ENCODE assay signal across 8 cellular contexts in the genomic region with DNA sequence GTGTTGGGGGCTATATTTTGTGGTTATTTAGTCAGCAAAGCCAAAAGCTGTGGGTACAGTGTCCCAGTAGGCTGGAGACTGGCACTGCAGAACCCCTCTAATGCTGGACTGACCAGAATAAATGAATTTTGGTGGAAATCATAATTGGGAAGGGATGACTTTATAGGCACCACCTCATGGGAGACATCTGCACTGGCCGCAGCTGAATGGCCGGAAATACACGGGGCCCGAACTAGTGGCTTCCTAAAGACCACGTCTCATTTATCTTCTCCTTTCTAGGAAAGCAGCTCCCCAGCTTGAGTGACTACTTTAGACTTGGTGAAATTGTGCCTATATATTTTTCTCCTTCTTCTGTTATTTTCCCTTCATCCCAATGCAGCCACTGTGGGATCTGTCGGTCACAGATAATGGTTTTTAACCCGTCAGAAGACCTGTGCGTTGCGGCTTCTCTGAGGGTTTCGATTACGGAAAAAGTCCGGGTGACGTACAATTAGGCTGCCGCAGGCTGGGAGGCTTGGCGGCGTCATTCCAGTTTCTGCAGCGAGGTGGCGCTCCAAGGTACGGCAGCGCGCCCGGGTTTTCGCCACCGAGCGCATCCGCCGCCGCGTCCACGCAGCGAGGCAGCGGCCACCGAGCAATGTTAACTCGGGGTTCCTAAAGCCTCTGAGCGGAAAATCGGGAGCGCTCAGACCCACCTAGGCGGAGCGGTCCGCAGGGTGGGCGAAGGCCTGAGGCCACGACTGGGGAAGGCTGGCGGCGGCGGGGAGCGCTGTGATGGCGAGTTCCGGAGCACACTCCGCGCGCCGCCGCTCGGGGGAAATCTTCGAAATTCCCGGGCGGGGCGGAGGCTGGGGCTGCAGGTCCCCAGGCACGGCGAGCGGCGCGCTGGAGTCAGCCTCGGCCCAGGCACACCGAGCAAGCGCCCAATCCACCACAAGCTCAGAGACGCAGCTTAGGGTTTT. TPM values are rescaled to one million over a fixed set of nuclear protein-coding genes. Genes with fewer than 3 reads are reported as not detected.
DNase-seq lines count a peak whose midpoint lies in the region; ATAC-seq and TF ChIP-seq lines count a peak whose summit lies in the region.

No MANE protein-coding gene starts in this region.

- H3K27ac ChIP-seq in Peyer's patch = peak overlapping the region; percentile 20 to 81 (median 57)
- H3K27ac ChIP-seq in neural progenitor cell = no peak overlapping the region
- H3K27ac ChIP-seq in subcutaneous abdominal adipose tissue (ENCODE audit: low read depth, low read length) = peak overlapping the region; percentile 43

- TF ChIP-seq POLR2A in Peyer's patch (IDR thresholded peaks at IDR 0.05) = no peak

- H3K79me2 ChIP-seq in neural progenitor cell (ENCODE audit: low read depth) = peaks cover 36% of the 10 kb centered on the region

- H3K4me3 ChIP-seq in Peyer's patch (peak overlapping the region; percentile 33 to 80 (median 55)), fibroblast of mammary gland (ENCODE audit: control insufficient read depth, low read depth, low read length) (peak overlapping the region; percentile 63), neural progenitor cell (peak overlapping the region; percentile 65), subcutaneous abdominal adipose tissue (ENCODE audit: low read depth in 1 of 5, low read length in 5 of 5) (peak overlapping the region; percentile 48 to 84 (median 74))

- H3K4me1 Mint-ChIP-seq in activated T-helper 1 cell treated with anti-CD3 and anti-CD28 coated beads, Interleukin-12 subunit alpha, Interleukin-12 subunit beta, Interleukin-2, Interleukin-4 antibody, amounts not matched to agents 30 ng/mL and 10 ng/mL and 1 ng/mL, durations not matched to agents 14 hours and 24 hours and 36 hours (ENCODE audit: low read depth) = peaks cover 16% of the 10 kb centered on the region
- peaks cover 62% of the 10 kb centered on the region for H3K4me1 Mint-ChIP-seq in neural progenitor cell

- no peaks in the 10 kb centered on the region for H3K36me3 ChIP-seq in Peyer's patch
- no peaks in the 10 kb centered on the region for H3K36me3 ChIP-seq in neural progenitor cell
- H3K36me3 ChIP-seq in subcutaneous abdominal adipose tissue (ENCODE audit: control insufficient read depth in 5 of 5, insufficient read depth in 5 of 5, low read length in 5 of 5) = peaks cover 0 to 3% (median 0%) of the 10 kb centered on the region in 5 donors

- no peaks in the 10 kb centered on the region for H3K9me3 ChIP-seq in Peyer's patch
- H3K9me3 ChIP-seq in neural progenitor cell (ENCODE audit: low read depth) = no peaks in the 10 kb centered on the region
- no peaks in the 10 kb centered on the region for H3K9me3 ChIP-seq in subcutaneous abdominal adipose tissue (ENCODE audit: control insufficient read depth in 5 of 5, low read length in 5 of 5)

- ATAC-seq in GM19467 (IDR thresholded peaks at IDR 0.05; ENCODE audit: unreplicated experiment) = peak; percentile 87

- TF ChIP-seq CTCF in Peyer's patch (IDR thresholded peaks at IDR 0.05) (peak; percentile 35 to 92 (median 86)), fibroblast of mammary gland (conservative IDR thresholded peaks at IDR 0.05; ENCODE audit: control insufficient read depth, insufficient read depth, low read depth, low read length) (peak; percentile 72), neural progenitor cell (IDR thresholded peaks at IDR 0.05) (peak; percentile 97)

- peaks cover 77% of the 10 kb centered on the region for H3F3A ChIP-seq in neural progenitor cell (ENCODE audit: low read depth)

- H3K27me3 ChIP-seq in Peyer's patch (peaks cover 0 to 15% of the 10 kb centered on the region in 2 donors), neural progenitor cell (peaks cover 96% of the 10 kb centered on the region), subcutaneous abdominal adipose tissue (ENCODE audit: control insufficient read depth in 5 of 5, insufficient read depth in 4 of 5, low read length in 5 of 5) (peaks cover 2 to 33% (median 12%) of the 10 kb centered on the region in 5 donors)

- H3K4me2 ChIP-seq in neural progenitor cell = peak overlapping the region; percentile 98

- H3K4me3 Mint-ChIP-seq in activated T-helper 1 cell treated with anti-CD3 and anti-CD28 coated beads, Interleukin-12 subunit alpha, Interleukin-12 subunit beta, Interleukin-2, Interleukin-4 antibody, amounts not matched to agents 30 ng/mL and 10 ng/mL and 1 ng/mL, durations not matched to agents 14 hours and 24 hours and 36 hours = peak overlapping the region; percentile 83
- H3K4me3 Mint-ChIP-seq in neural progenitor cell = peak overlapping the region; percentile 84

- H3K4me1 ChIP-seq in Peyer's patch (peaks cover 0 to 29% (median 2%) of the 10 kb centered on the region in 4 donors), neural progenitor cell (peaks cover 80% of the 10 kb centered on the region), subcutaneous abdominal adipose tissue (ENCODE audit: control insufficient read depth in 5 of 5, insufficient read depth in 5 of 5, low read length in 5 of 5) (peaks cover 0 to 72% (median 50%) of the 10 kb centered on the region in 5 donors)

- peaks cover 1% of the 10 kb centered on the region for H3K36me3 Mint-ChIP-seq in activated T-helper 1 cell treated with anti-CD3 and anti-CD28 coated beads, Interleukin-12 subunit alpha, Interleukin-12 subunit beta, Interleukin-2, Interleukin-4 antibody, amounts not matched to agents 30 ng/mL and 10 ng/mL and 1 ng/mL, durations not matched to agents 14 hours and 24 hours and 36 hours (ENCODE audit: low read depth)
- H3K36me3 Mint-ChIP-seq in neural progenitor cell = no peaks in the 10 kb centered on the region

- DNase-seq in COLO829 (ENCODE audit: low spot score) (peak; percentile 67), HK-2 (ENCODE audit: unreplicated experiment) (peak; percentile 83), Peyer's patch (peak; percentile 31 to 89 (median 84)), fibroblast of mammary gland (ENCODE audit: low read depth) (peak; percentile 84), neural progenitor cell (ENCODE audit: low spot score) (peak; percentile 88)
- peak; percentile 68 for DNase-seq in activated T-helper 1 cell treated with anti-CD3 and anti-CD28 coated beads, Interleukin-12 subunit alpha, Interleukin-12 subunit beta, Interleukin-2, Interleukin-4 antibody, amounts not matched to agents 30 ng/mL and 10 ng/mL and 1 ng/mL, durations not matched to agents 14 hours and 24 hours and 36 hours (ENCODE audit: low spot score)

- H2AFZ ChIP-seq in neural progenitor cell (replicated peaks) = no peak overlapping the region

- H3K27ac Mint-ChIP-seq in activated T-helper 1 cell treated with anti-CD3 and anti-CD28 coated beads, Interleukin-12 subunit alpha, Interleukin-12 subunit beta, Interleukin-2, Interleukin-4 antibody, amounts not matched to agents 30 ng/mL and 10 ng/mL and 1 ng/mL, durations not matched to agents 14 hours and 24 hours and 36 hours = peak overlapping the region; percentile 63
- H3K27ac Mint-ChIP-seq in neural progenitor cell = no peak overlapping the region

- peaks cover 40% of the 10 kb centered on the region for H4K20me1 ChIP-seq in neural progenitor cell (ENCODE audit: low read depth)

- intact Hi-C loops in activated T-helper 1 cell treated with anti-CD3 and anti-CD28 coated beads, Interleukin-12 subunit alpha, Interleukin-12 subunit beta, Interleukin-2, Interleukin-4 antibody, amounts not matched to agents 30 ng/mL and 10 ng/mL and 1 ng/mL, durations not matched to agents 14 hours and 24 hours and 36 hours (cut with micrococcal nuclease) = loop anchor here (1.0 to 10.0 kb wide), 8 partner anchors 16 to 1774 kb away; a partner anchor contains a TSS

- no peak overlapping the region for H3K9ac ChIP-seq in neural progenitor cell
- peak overlapping the region in 3 of 5 donors; percentile 32 to 53 (median 39) for H3K9ac ChIP-seq in subcutaneous abdominal adipose tissue (ENCODE audit: low read length in 5 of 5)

- peaks cover 56% of the 10 kb centered on the region for H3K27me3 Mint-ChIP-seq in activated T-helper 1 cell treated with anti-CD3 and anti-CD28 coated beads, Interleukin-12 subunit alpha, Interleukin-12 subunit beta, Interleukin-2, Interleukin-4 antibody, amounts not matched to agents 30 ng/mL and 10 ng/mL and 1 ng/mL, durations not matched to agents 14 hours and 24 hours and 36 hours (ENCODE audit: insufficient read depth)
- peaks cover 50% of the 10 kb centered on the region for H3K27me3 Mint-ChIP-seq in neural progenitor cell (ENCODE audit: insufficient read depth, low read depth)

- H3K9me3 Mint-ChIP-seq in activated T-helper 1 cell treated with anti-CD3 and anti-CD28 coated beads, Interleukin-12 subunit alpha, Interleukin-12 subunit beta, Interleukin-2, Interleukin-4 antibody, amounts not matched to agents 30 ng/mL and 10 ng/mL and 1 ng/mL, durations not matched to agents 14 hours and 24 hours and 36 hours = peaks cover 6% of the 10 kb centered on the region
- no peaks in the 10 kb centered on the region for H3K9me3 Mint-ChIP-seq in neural progenitor cell

RNA-seq across cellular contexts. Expression of a gene that starts 26.3 kb away (rescaled TPM):
- total RNA-seq in Peyer's patch = 10 to 100 TPM in 3 of 4 donors, 1 to 10 TPM in 1; 7.9 to 20.9 (median 15.3) TPM
- total RNA-seq in activated T-helper 1 cell treated with anti-CD3 and anti-CD28 coated beads, Interleukin-12 subunit alpha, Interleukin-12 subunit beta, Interleukin-2, Interleukin-4 antibody, amounts not matched to agents 30 ng/mL and 10 ng/mL and 1 ng/mL, durations not matched to agents 14 hours and 24 hours and 36 hours = not detected in 2 replicates
- total RNA-seq in neural progenitor cell (ENCODE audit: low replicate concordance) = 24.6 and 32.1 TPM in 2 replicates
